ENCODE assay signal across 1 cellular context in genomic region chr6:133923938-133924593, GRCh38.
TF ChIP-seq lines count a peak whose summit lies in the region.

No MANE protein-coding gene starts in this region.

TF ChIP-seq in K562, 482 proteins besides CTCF, POLR2A, EP300 and RAD21 (continued from another document):
- TF ChIP-seq DEAF1 (CRISPR knock-in tag; IDR thresholded peaks at IDR 0.05) (peak; percentile 97), UBTF (IDR thresholded peaks at IDR 0.05; ENCODE audit: borderline replicate concordance in 1 of 2, low read depth in 2 of 2, low read length in 2 of 2) (0 out of 4 replicates have a peak, but pooled peaks of 1 of the 2 experiments have one; percentile 45), CEBPG (CRISPR knock-in tag; IDR thresholded peaks at IDR 0.05) (no peak), CEBPG (tag; conservative IDR thresholded peaks at IDR 0.05 in 1 of 2, IDR thresholded peaks at IDR 0.05 in 1 of 2) (no peak), SFPQ (IDR thresholded peaks at IDR 0.05; ENCODE audit: low read depth, low read length) (no peak), ZNF655 (CRISPR knock-in tag; IDR thresholded peaks at IDR 0.05) (no peak), ZNF134 (CRISPR knock-in tag; conservative IDR thresholded peaks at IDR 0.05) (no peak), CC2D1A (IDR thresholded peaks at IDR 0.05) (peak; percentile 88), SIX5 (IDR thresholded peaks at IDR 0.05; ENCODE audit: borderline replicate concordance in 1 of 2, insufficient read depth in 1 of 2, low read depth in 1 of 2, low read length in 2 of 2) (0 out of 4 replicates have a peak, but pooled peaks of 1 of the 2 experiments have one; percentile 4), CBFA2T2 (conservative IDR thresholded peaks at IDR 0.05) (no peak), ARID2 (IDR thresholded peaks at IDR 0.05) (peak; percentile 96), SMC3 (conservative IDR thresholded peaks at IDR 0.05; ENCODE audit: insufficient read depth, low read depth, low read length) (peak; percentile 98), HNRNPLL (IDR thresholded peaks at IDR 0.05; ENCODE audit: low read depth, low read length, poor library complexity, severe bottlenecking) (no peak), ETV1 (tag; conservative IDR thresholded peaks at IDR 0.05; ENCODE audit: low read depth) (peak; percentile 22; the same call in 1 of the 2 replicates), E2F8 (IDR thresholded peaks at IDR 0.05; ENCODE audit: low read depth, partially characterized antibody) (no peak), WHSC1 (IDR thresholded peaks at IDR 0.05; ENCODE audit: low read length) (no peak), STAG1 (CRISPR knock-in tag; IDR thresholded peaks at IDR 0.05; ENCODE audit: borderline replicate concordance) (peak; percentile 44; the same call in 1 of the 2 replicates), ZNF280A (IDR thresholded peaks at IDR 0.05; ENCODE audit: low read depth, partially characterized antibody) (no peak)
